ENCODE assay signal across 30 cellular contexts in genomic region chr11:72114570-72114969, GRCh38. TPM values are rescaled to one million over a fixed set of nuclear protein-coding genes. Genes with fewer than 3 reads are reported as not detected.
DNase-seq lines count a peak whose midpoint lies in the region; ATAC-seq and TF ChIP-seq lines count a peak whose summit lies in the region.
"Had no signal": no experiment of that assay in that cellular context is flagged by ENCODE, and none has a peak within 500 bp of the region (broad histone marks: within the 10 kb centered on the region; RNA-seq: fewer than 3 reads in every experiment).

No MANE protein-coding gene starts in this region.

- H3K9me3 ChIP-seq in osteoblast (ENCODE audit: low read depth, low read length), result no peaks in the 10 kb centered on the region
- H3K9me3 ChIP-seq: body of pancreas, upper lobe of right lung had no signal

- peaks cover 24% of the 10 kb centered on the region for H3K36me3 Mint-ChIP-seq in Calu3 (ENCODE audit: insufficient read depth, unreplicated experiment)

- no peaks in the 10 kb centered on the region for H3K27me3 ChIP-seq in osteoblast (ENCODE audit: insufficient read depth, low read length)
- H3K27me3 ChIP-seq: body of pancreas, upper lobe of right lung had no signal

- no peaks in the 10 kb centered on the region for H3K9me3 Mint-ChIP-seq in Calu3 (ENCODE audit: low read depth, unreplicated experiment)
- H3K9me3 Mint-ChIP-seq: activated CD4-positive, alpha-beta memory T cell treated with anti-CD3 and anti-CD28 coated beads for 36 hours had no signal

- H3K4me2 ChIP-seq in osteoblast (ENCODE audit: insufficient read depth, low read length), result peak overlapping the region; percentile 14

- H3K4me1 ChIP-seq in osteoblast (ENCODE audit: insufficient read depth, low read length), result peaks cover 33% of the 10 kb centered on the region

- no peak for ATAC-seq in HG03342 (IDR thresholded peaks at IDR 0.05; ENCODE audit: unreplicated experiment)
- ATAC-seq: body of pancreas, HCT116, upper lobe of right lung had no signal

- H3K27ac Mint-ChIP-seq in Calu3 (ENCODE audit: unreplicated experiment), result peak overlapping the region; percentile 100
- H3K27ac Mint-ChIP-seq: activated CD4-positive, alpha-beta memory T cell treated with anti-CD3 and anti-CD28 coated beads for 36 hours had no signal

- BruUV-seq in Calu3 (replicated peaks; lab: Mats Ljungman, UMichigan), result no TSS peak

- peak overlapping the region; percentile 82 for H2AFZ ChIP-seq in osteoblast (ENCODE audit: low read length)

- H4K20me1 ChIP-seq in osteoblast (ENCODE audit: insufficient read depth, low read length), result no peaks in the 10 kb centered on the region

- H3K4me1 Mint-ChIP-seq in Calu3 (ENCODE audit: low read depth, unreplicated experiment), result peaks cover 9% of the 10 kb centered on the region

- H3K36me3 ChIP-seq in osteoblast (ENCODE audit: insufficient read depth, low read length), result no peaks in the 10 kb centered on the region
- H3K36me3 ChIP-seq: upper lobe of right lung had no signal

- intact Hi-C loops in Calu3 (cut with micrococcal nuclease; ENCODE audit: unreplicated experiment), result no loop called here

- H3K4me3 ChIP-seq in fibroblast of mammary gland (ENCODE audit: control insufficient read depth, low read depth, low read length) (no peak overlapping the region), osteoblast (ENCODE audit: insufficient read depth, low read length) (no peak overlapping the region)
- H3K4me3 ChIP-seq: body of pancreas, coronary artery, upper lobe of right lung had no signal

- no peak for DNase-seq in Calu3
- DNase-seq in NCI-H226, result peak; percentile 37
- DNase-seq in fibroblast of mammary gland (ENCODE audit: low read depth), result peak; percentile 47
- peak; percentile 75 for DNase-seq in osteoblast (ENCODE audit: insufficient read length, low spot score, missing footprints)
- DNase-seq in activated effector memory CD4-positive, alpha-beta T cell treated with Interleukin-2 at 50 U/mL for 16 hours, result no peak
- no peak for DNase-seq in foreskin melanocyte
- DNase-seq: activated CD4-positive, alpha-beta memory T cell treated with anti-CD3 and anti-CD28 coated beads for 36 hours; activated CD4-positive, CD25-positive, alpha-beta regulatory T cell; activated effector memory CD4-positive, alpha-beta T cell treated with anti-CD3 and anti-CD28 coated beads, Interleukin-2, amount 50 U/mL, for 16 hours; body of pancreas; DMS 273 treated with DMSO at 0.1 percent for 48 hours; GDM1; islet precursor cell; KBM-7; MV-4-11; NCI-H1694 treated with DMSO at 0.1 percent for 48 hours; NCI-H2171 treated with DMSO at 0.1 percent for 48 hours; NCI-H526 treated with DMSO at 0.1 percent for 48 hours; stimulated activated CD4-positive, alpha-beta T cell treated with anti-CD3 and anti-CD28 coated beads, Interleukin-12 subunit alpha, Interleukin-12 subunit beta, amount 100 ng/mL, for 4 hours; upper lobe of right lung had no signal

- TF ChIP-seq CTCF in Calu3 (IDR thresholded peaks at IDR 0.05; ENCODE audit: unreplicated experiment), result no peak
- TF ChIP-seq CTCF in fibroblast of mammary gland (conservative IDR thresholded peaks at IDR 0.05; ENCODE audit: control insufficient read depth, insufficient read depth, low read depth, low read length), result no peak
- TF ChIP-seq CTCF in osteoblast (IDR thresholded peaks at IDR 0.05; ENCODE audit: extremely low read depth, low read depth, low read length), result no peak

- peaks cover 13% of the 10 kb centered on the region for H3K27me3 Mint-ChIP-seq in Calu3 (ENCODE audit: unreplicated experiment)
- H3K27me3 Mint-ChIP-seq: activated CD4-positive, alpha-beta memory T cell treated with anti-CD3 and anti-CD28 coated beads for 36 hours had no signal

- no peak overlapping the region for H3K4me3 Mint-ChIP-seq in Calu3 (ENCODE audit: low read depth, unreplicated experiment)
- H3K4me3 Mint-ChIP-seq: activated CD4-positive, alpha-beta memory T cell treated with anti-CD3 and anti-CD28 coated beads for 36 hours had no signal

- H3K79me2 ChIP-seq in osteoblast (ENCODE audit: insufficient read depth, low read length), result peaks cover 8% of the 10 kb centered on the region

- H3K27ac ChIP-seq in osteoblast (ENCODE audit: low read depth, low read length), result peak overlapping the region; percentile 100
- H3K27ac ChIP-seq: body of pancreas, C4-2B, coronary artery, upper lobe of right lung had no signal

- CTCF ChIA-PET in Calu3 (lab: Charles Lee), result no interaction called here

RNA-seq across cellular contexts. Expression of gene ANAPC15, which starts 2.1 kb away (rescaled TPM):
- 25.8 and 29.4 TPM in 2 replicates for total RNA-seq in Calu3 (2022)
- 21.7 and 23.0 TPM in 2 replicates for total RNA-seq in osteoblast

RNA-seq across cellular contexts. Expression of gene TOMT, which starts 8.8 kb away (rescaled TPM):
- total RNA-seq in Calu3 (2022) (not detected in 2 replicates), osteoblast (not detected in 2 replicates)
- total RNA-seq: activated CD4-positive, alpha-beta memory T cell treated with anti-CD3 and anti-CD28 coated beads for 36 hours; body of pancreas; frontal cortex; myocyte; osteocyte; RPMI7951; subcutaneous adipose tissue; upper lobe of right lung had no signal

RNA-seq across cellular contexts. Expression of gene LAMTOR1, which starts 11.5 kb away (rescaled TPM):
- 67.1 and 73.5 TPM in 2 replicates for total RNA-seq in Calu3 (2022)
- 131 and 138 TPM in 2 replicates for total RNA-seq in osteoblast

RNA-seq across cellular contexts. Expression of gene FOLR3, which starts 21.0 kb away (rescaled TPM):
- total RNA-seq in Calu3 (2022), result not detected in 2 replicates
- total RNA-seq in osteoblast, result 0.88 and 1.1 TPM in 2 replicates
- total RNA-seq: activated CD4-positive, alpha-beta memory T cell treated with anti-CD3 and anti-CD28 coated beads for 36 hours; body of pancreas; frontal cortex; lung microvascular endothelial cell; myocyte; osteocyte; RPMI7951 had no signal

RNA-seq across cellular contexts. Expression of gene LRRC51, which starts 33.9 kb away (rescaled TPM):
- 8.5 and 11.0 TPM in 2 replicates for total RNA-seq in Calu3 (2022)
- 5.1 and 6.2 TPM in 2 replicates for total RNA-seq in osteoblast

Comparison
In these comparisons a context has a peak if more than half of its experiments do, and no peak if none do; other contexts are left out.
1. DNase-seq: peak in NCI-H226 (single experiment), fibroblast of mammary gland (single experiment) and osteoblast (single experiment); none in Calu3 (single experiment), activated effector memory CD4-positive, alpha-beta T cell treated with Interleukin-2 at 50 U/mL for 16 hours (single experiment) and foreskin melanocyte (single experiment).